ENCODE assay signal across 1 cellular context in the genomic region with DNA sequence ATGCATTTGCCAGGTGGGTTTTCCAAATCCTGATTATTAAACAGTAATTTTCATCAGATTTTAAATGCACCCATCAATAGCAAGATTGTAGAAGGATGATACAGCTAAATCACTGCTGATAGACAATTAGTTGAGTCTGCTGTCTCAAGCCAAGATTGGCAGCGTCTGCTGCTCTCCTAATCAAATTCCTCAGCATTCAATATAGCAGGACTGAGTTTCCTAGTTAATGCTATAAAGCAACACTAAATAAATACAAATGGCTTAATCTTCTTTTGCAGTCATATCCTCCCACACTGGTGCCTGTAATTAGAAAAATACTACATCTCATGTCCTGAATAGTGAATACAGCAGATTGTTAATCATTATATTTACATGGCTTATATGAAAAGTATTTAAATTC.
TF ChIP-seq lines count a peak whose summit lies in the region.

No MANE protein-coding gene starts in this region.

TF ChIP-seq in SK-N-SH, 30 proteins besides CTCF, POLR2A, EP300 and RAD21 (continued from another document):
- TF ChIP-seq EZH2phosphoT487 (IDR thresholded peaks at IDR 0.05; ENCODE audit: borderline replicate concordance, low read depth), result no peak
- TF ChIP-seq TAF1 (IDR thresholded peaks at IDR 0.05; ENCODE audit: borderline replicate concordance, low read depth, low read length), result no peak
- peak; percentile 81; the same call in 1 of the 2 replicates for TF ChIP-seq RCOR1 (IDR thresholded peaks at IDR 0.05; ENCODE audit: low read length)
- TF ChIP-seq JUND (IDR thresholded peaks at IDR 0.05), result no peak
- TF ChIP-seq, protein P1, sequence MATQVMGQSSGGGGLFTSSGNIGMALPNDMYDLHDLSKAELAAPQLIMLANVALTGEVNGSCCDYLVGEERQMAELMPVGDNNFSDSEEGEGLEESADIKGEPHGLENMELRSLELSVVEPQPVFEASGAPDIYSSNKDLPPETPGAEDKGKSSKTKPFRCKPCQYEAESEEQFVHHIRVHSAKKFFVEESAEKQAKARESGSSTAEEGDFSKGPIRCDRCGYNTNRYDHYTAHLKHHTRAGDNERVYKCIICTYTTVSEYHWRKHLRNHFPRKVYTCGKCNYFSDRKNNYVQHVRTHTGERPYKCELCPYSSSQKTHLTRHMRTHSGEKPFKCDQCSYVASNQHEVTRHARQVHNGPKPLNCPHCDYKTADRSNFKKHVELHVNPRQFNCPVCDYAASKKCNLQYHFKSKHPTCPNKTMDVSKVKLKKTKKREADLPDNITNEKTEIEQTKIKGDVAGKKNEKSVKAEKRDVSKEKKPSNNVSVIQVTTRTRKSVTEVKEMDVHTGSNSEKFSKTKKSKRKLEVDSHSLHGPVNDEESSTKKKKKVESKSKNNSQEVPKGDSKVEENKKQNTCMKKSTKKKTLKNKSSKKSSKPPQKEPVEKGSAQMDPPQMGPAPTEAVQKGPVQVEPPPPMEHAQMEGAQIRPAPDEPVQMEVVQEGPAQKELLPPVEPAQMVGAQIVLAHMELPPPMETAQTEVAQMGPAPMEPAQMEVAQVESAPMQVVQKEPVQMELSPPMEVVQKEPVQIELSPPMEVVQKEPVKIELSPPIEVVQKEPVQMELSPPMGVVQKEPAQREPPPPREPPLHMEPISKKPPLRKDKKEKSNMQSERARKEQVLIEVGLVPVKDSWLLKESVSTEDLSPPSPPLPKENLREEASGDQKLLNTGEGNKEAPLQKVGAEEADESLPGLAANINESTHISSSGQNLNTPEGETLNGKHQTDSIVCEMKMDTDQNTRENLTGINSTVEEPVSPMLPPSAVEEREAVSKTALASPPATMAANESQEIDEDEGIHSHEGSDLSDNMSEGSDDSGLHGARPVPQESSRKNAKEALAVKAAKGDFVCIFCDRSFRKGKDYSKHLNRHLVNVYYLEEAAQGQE (IDR thresholded peaks at IDR 0.05; ENCODE audit: low read depth, low read length), result no peak
- 0 out of 2 replicates have a peak, but pooled peaks have one; percentile 13 for TF ChIP-seq GATA2 (CRISPR knock-in tag; IDR thresholded peaks at IDR 0.05)
TF ChIP-seq in SK-N-SH: peak in this region for 3.
